ENCODE assay signal across 8 cellular contexts in genomic region chrX:155148724-155149537, GRCh38.
A peak's percentile ranks its signal among the peaks of the same experiment; 100 is the strongest.
DNase-seq lines count a peak whose midpoint lies in the region; ATAC-seq and TF ChIP-seq lines count a peak whose summit lies in the region.

No MANE protein-coding gene starts in this region.

- no peaks in the 10 kb centered on the region for H3K27me3 ChIP-seq in psoas muscle (ENCODE audit: insufficient read depth in 3 of 3, low read length in 2 of 3)

- 48 to 60% (median 52%) methylated on average over 6 to 7 of the region's 7 CpGs for WGBS in psoas muscle, 3 donors

- TF ChIP-seq CTCF in C4-2B (conservative IDR thresholded peaks at IDR 0.05): peak; percentile 63
- TF ChIP-seq CTCF in endothelial cell (IDR thresholded peaks at IDR 0.05; ENCODE audit: unreplicated experiment): peak; percentile 28
- TF ChIP-seq CTCF in psoas muscle (IDR thresholded peaks at IDR 0.05): peak; percentile 35

- no peaks in the 10 kb centered on the region for H3K27me3 Mint-ChIP-seq in endothelial cell (ENCODE audit: unreplicated experiment)

- no peaks in the 10 kb centered on the region for H3K4me1 Mint-ChIP-seq in endothelial cell (ENCODE audit: unreplicated experiment)

- intact Hi-C loops in psoas muscle (cut with DNase I): no loop called here

- no peaks in the 10 kb centered on the region for H3K9me3 ChIP-seq in psoas muscle

- H3K4me3 ChIP-seq in psoas muscle: no peak overlapping the region

- no peak overlapping the region for H3K27ac Mint-ChIP-seq in endothelial cell (ENCODE audit: unreplicated experiment)

- H3K4me1 ChIP-seq in psoas muscle: no peaks in the 10 kb centered on the region

- H3K27ac ChIP-seq in C4-2B (no peak overlapping the region), psoas muscle (no peak overlapping the region)

- peak; percentile 18 for DNase-seq in SKM-1 (lab: John Stamatoyannopoulos, UW; ENCODE audit: unreplicated experiment)
- DNase-seq in endothelial cell (ENCODE audit: low spot score): peak; percentile 16
- DNase-seq in psoas muscle: no peak
- no peak for DNase-seq in H4 (ENCODE audit: low spot score)

- no peaks in the 10 kb centered on the region for H3K36me3 ChIP-seq in psoas muscle (ENCODE audit: insufficient read depth in 1 of 2, low read depth in 1 of 2)

- no peak overlapping the region for H3K4me3 Mint-ChIP-seq in endothelial cell (ENCODE audit: unreplicated experiment)

- H3K9me3 Mint-ChIP-seq in endothelial cell (ENCODE audit: unreplicated experiment): no peaks in the 10 kb centered on the region

- H3K36me3 Mint-ChIP-seq in endothelial cell (ENCODE audit: low read depth, unreplicated experiment): no peaks in the 10 kb centered on the region

- ATAC-seq in GM19351 (IDR thresholded peaks at IDR 0.05; ENCODE audit: unreplicated experiment): peak; percentile 48
- no peak for ATAC-seq in psoas muscle
- no peak for ATAC-seq in GM18517 (IDR thresholded peaks at IDR 0.05; ENCODE audit: unreplicated experiment)
- no peak for ATAC-seq in GM21515 (IDR thresholded peaks at IDR 0.05; ENCODE audit: unreplicated experiment)

Comparison
In these comparisons a context has a peak if more than half of its experiments do, and no peak if none do; other contexts are left out.
1. DNase-seq: peak in SKM-1 (single experiment) and endothelial cell (single experiment); none in psoas muscle (0 of 2) and H4 (single experiment).
2. Peak in every context shown above with its lines, with median percentiles within 50 percentile points of each other: CTCF ChIP-seq.